In the genomic region with DNA sequence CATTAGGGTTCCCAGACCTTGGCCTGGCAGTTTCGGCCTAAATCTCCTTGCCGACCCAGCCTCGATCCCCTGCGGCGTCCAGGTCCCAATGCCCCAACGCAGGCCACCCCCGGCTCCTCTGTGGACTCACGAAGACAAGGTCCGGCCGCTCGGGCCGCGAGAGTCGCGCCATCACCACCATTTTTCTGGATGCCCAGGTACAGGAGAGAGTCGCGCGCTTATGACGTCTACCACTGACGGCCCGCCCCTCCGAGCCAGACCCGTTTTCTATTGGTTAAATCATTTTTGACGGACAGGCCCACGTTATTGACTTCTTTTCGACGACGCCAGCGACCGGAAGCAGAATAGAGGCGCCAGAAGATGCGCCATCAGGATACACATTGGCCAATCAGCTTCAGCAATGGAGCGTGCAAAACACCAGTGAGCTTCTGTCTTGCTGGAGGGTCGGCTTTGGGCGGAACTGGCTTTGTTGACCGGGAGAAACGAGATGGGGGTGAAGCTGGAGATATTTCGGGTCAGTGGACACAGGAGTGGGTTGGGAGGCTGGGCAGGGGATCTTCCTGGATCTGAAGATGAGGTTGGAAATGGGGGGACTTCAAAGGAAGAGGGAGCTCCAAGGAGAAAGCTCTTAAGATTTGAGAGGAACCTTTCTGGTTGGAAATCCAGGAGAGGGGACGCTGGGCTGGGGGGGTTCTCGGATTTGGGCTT, we compare ENCODE assay signal across 8 cellular contexts. TPM values are rescaled to one million over a fixed set of nuclear protein-coding genes. Genes with fewer than 3 reads are reported as not detected.
DNase-seq lines count a peak whose midpoint lies in the region; TF ChIP-seq lines count a peak whose summit lies in the region.

Gene PET100, plus strand, starts transcription at position 447 of the 708 bp plus-strand sequence. Its CDS starts 41 bp downstream, at position 488.
Gene XAB2, minus strand, starts transcription at position 199 of the 708 bp plus-strand sequence. Its CDS starts 18 bp downstream, at position 181.

- H3K27ac ChIP-seq in MM.1S (ENCODE audit: low read length): peak within 1 kb of the TSS; percentile 32; the same call in 1 of the 2 replicates

- peaks cover 14% of the 10 kb centered on the region for H3K4me1 ChIP-seq in MM.1S (ENCODE audit: low read length)

- H3K4me2 ChIP-seq in MM.1S (ENCODE audit: low read depth, low read length): peak within 1 kb of the TSS; percentile 85

- H3K9ac ChIP-seq in MM.1S (ENCODE audit: low read length): peak within 1 kb of the TSS; percentile 91

- H3K9me3 ChIP-seq in MM.1S (replicated peaks; ENCODE audit: insufficient read depth, low read length): no peaks in the 10 kb centered on the region

- H3K36me3 ChIP-seq in H7 (replicated peaks; ENCODE audit: control insufficient read depth, insufficient read depth, low read length) (peaks cover 4% of the 10 kb centered on the region), MM.1S (replicated peaks; ENCODE audit: insufficient read depth, low read length) (no peaks in the 10 kb centered on the region; the same call in 1 of the 2 replicates)

- H3K9me3 Mint-ChIP-seq in nephron: no peaks in the 10 kb centered on the region
- no peaks in the 10 kb centered on the region for H3K9me3 Mint-ChIP-seq in stimulated activated naive CD8-positive, alpha-beta T cell treated with anti-CD3 and anti-CD28 coated beads, Interleukin-15, Interleukin-2, amounts not matched to agents 100 ng/mL and 50 ng/mL, for 24 hours

- TF ChIP-seq CTCF in MM.1S (IDR thresholded peaks at IDR 0.05; ENCODE audit: low read length) (no peak), fibroblast of the aortic adventitia (IDR thresholded peaks at IDR 0.05; ENCODE audit: insufficient read depth, low read length) (no peak), nephron (IDR thresholded peaks at IDR 0.05; ENCODE audit: unreplicated experiment in 3 of 3) (no peak)

- H3K27me3 Mint-ChIP-seq in nephron (ENCODE audit: low read depth): no peaks in the 10 kb centered on the region
- H3K27me3 Mint-ChIP-seq in stimulated activated naive CD8-positive, alpha-beta T cell treated with anti-CD3 and anti-CD28 coated beads, Interleukin-15, Interleukin-2, amounts not matched to agents 100 ng/mL and 50 ng/mL, for 24 hours: no peaks in the 10 kb centered on the region

- H3K4me3 ChIP-seq in H7 (ENCODE audit: insufficient read depth, low read depth, low read length) (peak within 1 kb of the TSS; percentile 95), MM.1S (ENCODE audit: low read length) (peak within 1 kb of the TSS; percentile 94), fibroblast of the aortic adventitia (ENCODE audit: low read depth, low read length) (peak within 1 kb of the TSS; percentile 99)

- H3K9me2 ChIP-seq in MM.1S (replicated peaks; ENCODE audit: insufficient read depth, low read length): no peaks in the 10 kb centered on the region

- peaks cover 58% of the 10 kb centered on the region for H3K79me2 ChIP-seq in MM.1S (ENCODE audit: low read length)

- H2AFZ ChIP-seq in MM.1S (ENCODE audit: low read length): peak within 1 kb of the TSS; percentile 62

- H3K36me3 Mint-ChIP-seq in nephron (ENCODE audit: low read depth): peaks cover 8% of the 10 kb centered on the region
- H3K36me3 Mint-ChIP-seq in stimulated activated naive CD8-positive, alpha-beta T cell treated with anti-CD3 and anti-CD28 coated beads, Interleukin-15, Interleukin-2, amounts not matched to agents 100 ng/mL and 50 ng/mL, for 24 hours (ENCODE audit: low read depth): peaks cover 13% of the 10 kb centered on the region

- H3K4me1 Mint-ChIP-seq in nephron: peaks cover 21% of the 10 kb centered on the region
- peaks cover 36% of the 10 kb centered on the region for H3K4me1 Mint-ChIP-seq in stimulated activated naive CD8-positive, alpha-beta T cell treated with anti-CD3 and anti-CD28 coated beads, Interleukin-15, Interleukin-2, amounts not matched to agents 100 ng/mL and 50 ng/mL, for 24 hours (ENCODE audit: low read depth)

- peak within 1 kb of the TSS; percentile 91 to 95 (median 94) for H3K4me3 Mint-ChIP-seq in nephron
- peak within 1 kb of the TSS; percentile 98 for H3K4me3 Mint-ChIP-seq in stimulated activated naive CD8-positive, alpha-beta T cell treated with anti-CD3 and anti-CD28 coated beads, Interleukin-15, Interleukin-2, amounts not matched to agents 100 ng/mL and 50 ng/mL, for 24 hours

- DNase-seq in ELF-1 (ENCODE audit: low read depth, low spot score): peak; percentile 99
- DNase-seq in H7: peak; percentile 99
- DNase-seq in MM.1S: peak; percentile 100
- DNase-seq in SIG-M5 (lab: John Stamatoyannopoulos, UW): peak; percentile 93
- DNase-seq in activated gamma-delta T cell (lab: John Stamatoyannopoulos, UW): peak; percentile 62
- peak; percentile 99 for DNase-seq in fibroblast of the aortic adventitia (ENCODE audit: low read depth)

- H4K20me1 ChIP-seq in MM.1S (ENCODE audit: insufficient read depth, low read length): no peaks in the 10 kb centered on the region

- H3K27ac Mint-ChIP-seq in nephron: peak within 1 kb of the TSS; percentile 65 to 92 (median 88)
- H3K27ac Mint-ChIP-seq in stimulated activated naive CD8-positive, alpha-beta T cell treated with anti-CD3 and anti-CD28 coated beads, Interleukin-15, Interleukin-2, amounts not matched to agents 100 ng/mL and 50 ng/mL, for 24 hours: peak within 1 kb of the TSS; percentile 99

- H3K27me3 ChIP-seq in H7 (ENCODE audit: control insufficient read depth, insufficient read depth, low read length) (no peaks in the 10 kb centered on the region; the same call in 1 of the 2 replicates), MM.1S (replicated peaks; ENCODE audit: insufficient read depth, low read length) (no peaks in the 10 kb centered on the region)

- H3F3A ChIP-seq in MM.1S (ENCODE audit: insufficient read depth, low read length): no peaks in the 10 kb centered on the region

RNA-seq across cellular contexts. Expression of gene PET100, which starts in this region (rescaled TPM):
- total RNA-seq in H7 (2014; rRNA removed; shearing (Covaris generic)): 24.0 and 27.7 TPM in 2 replicates
- total RNA-seq in fibroblast of the aortic adventitia (ENCODE audit: low replicate concordance): 7.1 and 35.2 TPM in 2 replicates

RNA-seq across cellular contexts. Expression of gene XAB2, which starts in this region (rescaled TPM):
- total RNA-seq in H7 (2014; rRNA removed; shearing (Covaris generic)): 79.6 and 81.1 TPM in 2 replicates
- 26.9 and 30.5 TPM in 2 replicates for total RNA-seq in fibroblast of the aortic adventitia (ENCODE audit: low replicate concordance)

Comparison
In these comparisons a context has a peak if more than half of its experiments do, and no peak if none do; other contexts are left out.
1. Peak in every context shown above with its lines: DNase-seq, H3K4me3 ChIP-seq and H3K27ac ChIP-seq.